18 cellular contexts compared by ENCODE assay signal in the genomic region with DNA sequence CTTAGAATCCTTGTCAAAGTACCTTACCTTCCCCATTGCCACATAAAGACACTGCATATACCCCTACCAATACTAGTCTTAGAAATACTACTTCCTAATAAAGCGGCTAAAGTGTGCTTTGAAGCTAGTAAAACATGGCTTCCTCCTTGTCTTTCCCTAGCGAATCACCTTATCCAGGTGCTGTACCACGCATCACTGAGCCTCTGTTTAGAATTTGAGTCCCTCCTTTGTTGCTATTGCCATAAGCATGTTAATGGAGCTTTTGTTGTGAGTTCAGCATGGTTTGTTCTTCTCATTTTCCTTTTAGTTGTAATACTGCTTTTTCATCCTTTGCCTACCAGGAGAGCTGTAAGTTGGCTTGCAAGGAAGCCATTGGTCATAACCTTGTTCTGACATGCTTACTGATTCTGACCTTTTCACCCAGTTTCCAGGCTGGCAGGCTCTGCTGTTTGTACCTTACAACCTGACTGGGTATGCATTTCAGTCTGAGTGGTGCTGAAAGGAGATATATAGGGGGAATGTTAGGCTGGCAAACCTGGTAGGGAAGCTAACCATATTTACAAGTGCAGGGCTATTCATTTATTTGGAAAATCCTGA. TPM values are rescaled to one million over a fixed set of nuclear protein-coding genes. Genes with fewer than 3 reads are reported as not detected.
DNase-seq lines count a peak whose midpoint lies in the region; ATAC-seq and TF ChIP-seq lines count a peak whose summit lies in the region.
"Had no signal": no experiment of that assay in that cellular context is flagged by ENCODE, and none has a peak within 500 bp of the region (broad histone marks: within the 10 kb centered on the region; RNA-seq: fewer than 3 reads in every experiment).

No MANE protein-coding gene starts in this region.

- intact Hi-C loops in cardiac septum (cut with DNase I) (no loop called here), esophagus squamous epithelium (cut with DNase I) (no loop called here)

- H3K4me1 Mint-ChIP-seq in T-helper 17 cell: peaks cover 6% of the 10 kb centered on the region

- H3K36me3 ChIP-seq in cardiac muscle cell (peaks cover 61% of the 10 kb centered on the region), esophagus squamous epithelium (peaks cover 0 to 43% (median 0%) of the 10 kb centered on the region in 3 donors), neutrophil (peaks cover 98% of the 10 kb centered on the region)

- H3K27me3 ChIP-seq in cardiac muscle cell: no peaks in the 10 kb centered on the region
- H3K27me3 ChIP-seq in esophagus squamous epithelium: no peaks in the 10 kb centered on the region
- H3K27me3 ChIP-seq in neutrophil: no peaks in the 10 kb centered on the region
- H3K27me3 ChIP-seq: BLaER1 had no signal

- peaks cover 17% of the 10 kb centered on the region for H3K36me3 Mint-ChIP-seq in T-helper 17 cell (ENCODE audit: low read depth)

- H3K4me3 ChIP-seq in cardiac muscle cell (no peak overlapping the region), esophagus squamous epithelium (no peak overlapping the region), neutrophil (ENCODE audit: low read depth in 1 of 2, low read length in 1 of 2) (no peak overlapping the region)
- H3K4me3 ChIP-seq: A549, BLaER1 had no signal

- no peaks in the 10 kb centered on the region for H3K4me1 ChIP-seq in cardiac muscle cell (ENCODE audit: low read depth)
- H3K4me1 ChIP-seq in esophagus squamous epithelium: peaks cover 0 to 5% (median 4%) of the 10 kb centered on the region in 3 donors
- H3K4me1 ChIP-seq in neutrophil (ENCODE audit: control insufficient read depth in 1 of 2, insufficient read depth in 1 of 2, low read depth in 1 of 2, low read length in 1 of 2): no peaks in the 10 kb centered on the region
- H3K4me1 ChIP-seq: A549 had no signal

- DNase-seq in cardiac muscle cell (ENCODE audit: low read depth in 1 of 2, low spot score in 1 of 2): no peak
- DNase-seq in cardiac septum (ENCODE audit: low spot score): no peak
- no peak for DNase-seq in T-helper 17 cell
- no peak for DNase-seq in esophagus squamous epithelium (lab: John Stamatoyannopoulos, UW)
- no peak for DNase-seq in midbrain (lab: John Stamatoyannopoulos, UW)
- DNase-seq in HK-2 (ENCODE audit: unreplicated experiment): no peak
- DNase-seq in NCI-H146 treated with DMSO at 0.1 percent for 48 hours (lab: John Stamatoyannopoulos, UW; ENCODE audit: unreplicated experiment): no peak
- DNase-seq: H7, NCI-H1092 treated with DMSO at 0.1 percent for 48 hours, NCI-H1694 treated with DMSO at 0.1 percent for 48 hours, NCI-H2227 treated with DMSO at 0.1 percent for 48 hours, NCI-H524, NCI-H82, OCI-M1, Right ventricle myocardium superior had no signal

- no peaks in the 10 kb centered on the region for H3K27me3 Mint-ChIP-seq in T-helper 17 cell

- TF ChIP-seq CTCF in cardiac muscle cell (IDR thresholded peaks at IDR 0.05; ENCODE audit: low read depth, low read length): no peak
- no peak for TF ChIP-seq CTCF in esophagus squamous epithelium (IDR thresholded peaks at IDR 0.05)
- no peak for TF ChIP-seq CTCF in neutrophil (IDR thresholded peaks at IDR 0.05)

- WGBS in esophagus squamous epithelium, 2 donors: 37 to 43% methylated on average over 3 of the region's 3 CpGs

- ATAC-seq in T-helper 17 cell: no peak
- ATAC-seq: A549 had no signal

- H3K27ac Mint-ChIP-seq in T-helper 17 cell: peak overlapping the region; percentile 56

- TF ChIP-seq POLR2A in esophagus squamous epithelium (IDR thresholded peaks at IDR 0.05): no peak

- H3K4me3 Mint-ChIP-seq in T-helper 17 cell: no peak overlapping the region

- H3K9me3 ChIP-seq in cardiac muscle cell (ENCODE audit: low read depth) (no peaks in the 10 kb centered on the region), T-helper 17 cell (ENCODE audit: control insufficient read depth, low read length, poor library complexity, severe bottlenecking) (no peaks in the 10 kb centered on the region), esophagus squamous epithelium (no peaks in the 10 kb centered on the region), neutrophil (no peaks in the 10 kb centered on the region)
- H3K9me3 ChIP-seq: A549, BLaER1 had no signal

- H3K27ac ChIP-seq in cardiac muscle cell (peak overlapping the region; percentile 42), esophagus squamous epithelium (peak overlapping the region in 3 of 4 donors; percentile 18 to 58 (median 53)), neutrophil (peak overlapping the region; percentile 22)
- H3K27ac ChIP-seq: A549, BLaER1 had no signal

RNA-seq across cellular contexts. Expression of gene LMNB1, which starts 49.8 kb away (rescaled TPM):
- 115 and 186 TPM in 2 replicates for total RNA-seq in cardiac muscle cell
- polyA plus RNA-seq in cardiac muscle cell: 17.9 and 20.7 TPM in 2 replicates
- 3.0 TPM for total RNA-seq in cardiac septum
- total RNA-seq in T-helper 17 cell: 10 to 100 TPM; 21.6 to 22.2 TPM
- total RNA-seq in esophagus squamous epithelium: 10 to 100 TPM; 13.7 to 61.5 (median 39.2) TPM
